ENCODE assay signal across 21 cellular contexts in the genomic region with DNA sequence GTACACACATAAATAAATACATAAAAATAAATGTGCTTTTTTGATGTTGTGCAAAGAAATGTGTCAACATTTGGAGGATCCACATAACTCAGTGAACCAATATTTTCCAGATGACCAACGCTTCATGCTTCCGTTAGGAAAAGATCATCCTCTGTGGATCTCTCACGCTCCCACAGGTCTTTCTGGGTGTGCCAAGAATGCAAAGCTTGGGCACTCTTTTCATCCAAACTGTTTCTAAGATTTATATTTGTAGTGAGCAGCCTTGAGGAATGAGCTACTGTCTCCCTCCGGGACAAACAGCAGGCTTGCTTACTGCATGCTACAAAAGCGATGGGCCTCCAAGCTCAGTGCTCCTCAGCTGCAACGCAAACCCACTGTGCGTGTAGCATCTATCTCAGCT.
"Had no signal": no experiment of that assay in that cellular context is flagged by ENCODE, and none has a peak within 500 bp of the region (broad histone marks: within the 10 kb centered on the region; RNA-seq: fewer than 3 reads in every experiment).

No MANE protein-coding gene starts in this region.

- H3K27me3 ChIP-seq: hepatocyte, pancreas, sigmoid colon, transverse colon had no signal

- H3K4me3 Mint-ChIP-seq: dendritic cell treated with granulocyte-macrophage colony-stimulating factor and Interleukin-4, amounts not matched to agents 40 ng/mL and 50 ng/mL, for 4 days; effector memory CD8-positive, alpha-beta T cell; naive thymus-derived CD4-positive, alpha-beta T cell; nephron progenitor cell had no signal

- H3K4me3 ChIP-seq: esophagus squamous epithelium, hepatocyte, pancreas, psoas muscle, sigmoid colon, skin epidermis, stomach, thoracic aorta, transverse colon had no signal

- H3K36me3 ChIP-seq: esophagus squamous epithelium, pancreas, sigmoid colon, stomach, thoracic aorta, transverse colon had no signal

- H3K9me3 ChIP-seq: esophagus squamous epithelium, pancreas, psoas muscle, sigmoid colon, stomach, thoracic aorta, transverse colon had no signal

- H3K27me3 Mint-ChIP-seq: naive thymus-derived CD4-positive, alpha-beta T cell had no signal

- H3K4me1 ChIP-seq: esophagus squamous epithelium, pancreas, psoas muscle, stomach, transverse colon had no signal

- H3K79me2 ChIP-seq: hepatocyte had no signal

- H3K36me3 Mint-ChIP-seq: naive thymus-derived CD4-positive, alpha-beta T cell had no signal

- H3K27ac ChIP-seq: epithelial cell of prostate, esophagus squamous epithelium, hepatocyte, pancreas, psoas muscle, sigmoid colon, skin epidermis, stomach, thoracic aorta, transverse colon had no signal

- H3K9me3 Mint-ChIP-seq: effector memory CD8-positive, alpha-beta T cell had no signal

- H3K27ac Mint-ChIP-seq: dendritic cell treated with granulocyte-macrophage colony-stimulating factor and Interleukin-4, amounts not matched to agents 40 ng/mL and 50 ng/mL, for 4 days; effector memory CD8-positive, alpha-beta T cell; naive thymus-derived CD4-positive, alpha-beta T cell; nephron progenitor cell had no signal

- DNase-seq: cerebellar nuclear complex; effector memory CD8-positive, alpha-beta T cell; esophagus squamous epithelium; foreskin melanocyte; left colon; mesendoderm; naive thymus-derived CD4-positive, alpha-beta T cell; nephron progenitor cell; pancreas; psoas muscle; sigmoid colon; stimulated activated CD4-positive, alpha-beta T cell treated with anti-CD3 and anti-CD28 coated beads, Interleukin-12 subunit alpha, Interleukin-12 subunit beta, amount 100 ng/mL, for 4 hours; stimulated activated naive CD4-positive, alpha-beta T cell; stomach; substantia nigra; transverse colon had no signal
